8 cellular contexts compared by ENCODE assay signal in genomic region chr3:152322756-152323155, GRCh38. TPM values are rescaled to one million over a fixed set of nuclear protein-coding genes. Genes with fewer than 3 reads are reported as not detected.
DNase-seq lines count a peak whose midpoint lies in the region; ATAC-seq and TF ChIP-seq lines count a peak whose summit lies in the region.

No MANE protein-coding gene starts in this region.

- WGBS in esophagus squamous epithelium, 2 donors: 4 to 5% methylated on average over 1 of the region's 1 CpG

- DNase-seq in CD1c-positive myeloid dendritic cell (ENCODE audit: extremely low spot score): peak; percentile 30
- DNase-seq in Karpas-422: peak; percentile 69
- no peak for DNase-seq in esophagus squamous epithelium (lab: John Stamatoyannopoulos, UW)
- DNase-seq in LoVo (ENCODE audit: low spot score): no peak
- no peak for DNase-seq in middle frontal gyrus (ENCODE audit: extremely low spot score, low spot score)
- DNase-seq in omental fat pad (ENCODE audit: low spot score): no peak

- no peak for TF ChIP-seq POLR2A in esophagus squamous epithelium (IDR thresholded peaks at IDR 0.05)

- peak; percentile 71 for ATAC-seq in GM21381 (IDR thresholded peaks at IDR 0.05; ENCODE audit: unreplicated experiment)
- ATAC-seq in HG03097 (IDR thresholded peaks at IDR 0.05; ENCODE audit: low FRiP score, unreplicated experiment): no peak
- ATAC-seq in omental fat pad (ENCODE audit: low FRiP score): no peak

- intact Hi-C loops in esophagus squamous epithelium (cut with DNase I): no loop called here

- peaks cover 41% of the 10 kb centered on the region for H3K36me3 ChIP-seq in Karpas-422 (ENCODE audit: insufficient read depth, low read length)
- H3K36me3 ChIP-seq in esophagus squamous epithelium: no peaks in the 10 kb centered on the region

- no peak overlapping the region for H2AFZ ChIP-seq in Karpas-422 (ENCODE audit: low read length)

- H3K9ac ChIP-seq in Karpas-422 (ENCODE audit: low read length): no peak overlapping the region

- H3K27me3 ChIP-seq in Karpas-422 (ENCODE audit: low read length) (no peaks in the 10 kb centered on the region), esophagus squamous epithelium (no peaks in the 10 kb centered on the region)

- TF ChIP-seq CTCF in esophagus squamous epithelium (IDR thresholded peaks at IDR 0.05): no peak
- no peak for TF ChIP-seq CTCF in omental fat pad (IDR thresholded peaks at IDR 0.05)

- H3K4me1 ChIP-seq in Karpas-422 (ENCODE audit: low read length) (peaks cover 60% of the 10 kb centered on the region), esophagus squamous epithelium (peaks cover 8 to 81% (median 36%) of the 10 kb centered on the region in 3 donors)

- peaks cover 97% of the 10 kb centered on the region for H3K79me2 ChIP-seq in Karpas-422 (ENCODE audit: low read length)

- no peaks in the 10 kb centered on the region for H3K9me2 ChIP-seq in Karpas-422 (replicated peaks; ENCODE audit: insufficient read depth, low read length)

- no peak overlapping the region for H3K4me3 ChIP-seq in Karpas-422 (ENCODE audit: low read length)
- no peak overlapping the region for H3K4me3 ChIP-seq in esophagus squamous epithelium

- H4K20me1 ChIP-seq in Karpas-422 (ENCODE audit: insufficient read depth, low read depth, low read length): no peaks in the 10 kb centered on the region

- H3K27ac ChIP-seq in Karpas-422 (ENCODE audit: low read length) (peak overlapping the region; percentile 67), esophagus squamous epithelium (peak overlapping the region in 3 of 4 donors; percentile 46 to 62 (median 55))

- H3K4me2 ChIP-seq in Karpas-422 (ENCODE audit: low read depth, low read length, poor library complexity, severe bottlenecking): peak overlapping the region; percentile 19

- H3K9me3 ChIP-seq in Karpas-422 (ENCODE audit: low read length) (no peaks in the 10 kb centered on the region), esophagus squamous epithelium (no peaks in the 10 kb centered on the region)

RNA-seq across cellular contexts. Expression of gene MBNL1, which starts 54.0 kb away (rescaled TPM):
- total RNA-seq in Karpas-422 (2014; rRNA removed; shearing (Covaris generic); ENCODE audit: low replicate concordance): 172 and 265 TPM in 2 replicates
- total RNA-seq in esophagus squamous epithelium: 100 to 1,000 TPM in 3 of 4 donors, 10 to 100 TPM in 1; 94.0 to 318 (median 161) TPM
- total RNA-seq in omental fat pad: 100 to 1,000 TPM; 346 to 530 (median 397) TPM

Comparison
In these comparisons a context has a peak if more than half of its experiments do, and no peak if none do; other contexts are left out.
1. DNase-seq: peak in CD1c-positive myeloid dendritic cell (single experiment) and Karpas-422 (single experiment); none in esophagus squamous epithelium (single experiment), LoVo (single experiment), middle frontal gyrus (single experiment) and omental fat pad (single experiment).